17 cellular contexts compared by ENCODE assay signal in genomic region chr5:170388818-170389217, GRCh38. TPM values are rescaled to one million over a fixed set of nuclear protein-coding genes. Genes with fewer than 3 reads are reported as not detected.
A peak's percentile ranks its signal among the peaks of the same experiment; 100 is the strongest.
DNase-seq lines count a peak whose midpoint lies in the region; ATAC-seq and TF ChIP-seq lines count a peak whose summit lies in the region.
"Had no signal": no experiment of that assay in that cellular context is flagged by ENCODE, and none has a peak within 500 bp of the region (broad histone marks: within the 10 kb centered on the region; RNA-seq: fewer than 3 reads in every experiment).

No MANE protein-coding gene starts in this region.

- H3K27me3 ChIP-seq in Panc1 (ENCODE audit: control insufficient read depth, insufficient read depth, low read length) (peaks cover 2% of the 10 kb centered on the region), left ventricle myocardium inferior (ENCODE audit: low read depth) (peaks cover 31% of the 10 kb centered on the region), osteoblast (ENCODE audit: insufficient read depth, low read length) (peaks cover 2% of the 10 kb centered on the region), vagina (no peaks in the 10 kb centered on the region)
- H3K27me3 ChIP-seq: pancreas had no signal

- no peaks in the 10 kb centered on the region for H3K9me3 Mint-ChIP-seq in stimulated activated naive CD8-positive, alpha-beta T cell treated with anti-CD3 and anti-CD28 coated beads, Interleukin-15, amount 100 ng/mL, for 72 hours
- H3K9me3 Mint-ChIP-seq: activated CD4-positive, alpha-beta T cell treated with anti-CD3 and anti-CD28 coated beads, Interleukin-2, amount 10 ng/mL, durations not matched to agents 7 days and 5 days; activated T-cell treated with anti-CD3 and anti-CD28 coated beads, Interleukin-2, amount 50 U/mL, for 72 hours; stimulated activated memory B cell treated with anti-CD40 and anti-IgM and Interleukin-4, amounts not matched to agents 10 μg/mL and 1 μg/mL and 100 μg/mL, for 72 hours had no signal

- peaks cover 22% of the 10 kb centered on the region for H3K4me1 Mint-ChIP-seq in stimulated activated naive CD8-positive, alpha-beta T cell treated with anti-CD3 and anti-CD28 coated beads, Interleukin-15, amount 100 ng/mL, for 72 hours

- DNase-seq in Panc1 (ENCODE audit: low read depth, low spot score) (no peak), left ventricle myocardium inferior (no peak), osteoblast (ENCODE audit: insufficient read length, low spot score, missing footprints) (peak; percentile 69), vagina (ENCODE audit: extremely low spot score in 2 of 2) (no peak), cerebellum (ENCODE audit: low spot score) (no peak), NCI-H69 (lab: John Stamatoyannopoulos, UW) (no peak)
- no peak for DNase-seq in stimulated activated naive CD8-positive, alpha-beta T cell treated with anti-CD3 and anti-CD28 coated beads, Interleukin-15, amount 100 ng/mL, for 72 hours
- DNase-seq: activated CD4-positive, alpha-beta T cell treated with anti-CD3 and anti-CD28 coated beads, Interleukin-2, amount 10 ng/mL, durations not matched to agents 7 days and 5 days; activated T-cell treated with anti-CD3 and anti-CD28 coated beads, Interleukin-2, amount 50 U/mL, for 72 hours; Caco-2; NCI-H1436; pancreas had no signal

- in situ Hi-C loops in Panc1 (cut with HindIII; ENCODE audit: low pct_unique_long_range_greater_than_20kb, low sequenced_read_pairs), result no loop called here

- H3K27ac ChIP-seq in Panc1 (ENCODE audit: low read length) (no peak overlapping the region), left ventricle myocardium inferior (replicated peaks) (peak overlapping the region; percentile 10), osteoblast (ENCODE audit: low read depth, low read length) (no peak overlapping the region), vagina (peak overlapping the region; percentile 49)
- H3K27ac ChIP-seq: pancreas had no signal

- POLR2A ChIA-PET in Panc1 (lab: Charles Lee), result no interaction called here

- TF ChIP-seq CTCF in Panc1 (IDR thresholded peaks at IDR 0.05) (no peak), left ventricle myocardium inferior (IDR thresholded peaks at IDR 0.05; ENCODE audit: borderline replicate concordance) (no peak), osteoblast (IDR thresholded peaks at IDR 0.05; ENCODE audit: extremely low read depth, low read depth, low read length) (no peak), vagina (IDR thresholded peaks at IDR 0.05) (no peak)

- H3K4me3 ChIP-seq in Panc1 (ENCODE audit: low read depth in 2 of 2, low read length in 2 of 2) (no peak overlapping the region), left ventricle myocardium inferior (peak overlapping the region; percentile 49), osteoblast (ENCODE audit: insufficient read depth, low read length) (no peak overlapping the region), vagina (peak overlapping the region; percentile 29 to 32)
- H3K4me3 ChIP-seq: pancreas had no signal

- H3K4me1 ChIP-seq in Panc1 (ENCODE audit: control insufficient read depth, insufficient read depth, low read length) (no peaks in the 10 kb centered on the region), left ventricle myocardium inferior (peaks cover 22% of the 10 kb centered on the region), osteoblast (ENCODE audit: insufficient read depth, low read length) (no peaks in the 10 kb centered on the region), vagina (no peaks in the 10 kb centered on the region)
- H3K4me1 ChIP-seq: Caco-2, pancreas had no signal

- intact Hi-C loops in Panc1 (cut with micrococcal nuclease; ENCODE audit: unreplicated experiment) (no loop called here), left ventricle myocardium inferior (cut with micrococcal nuclease) (no loop called here), vagina (cut with DNase I) (no loop called here)

- H2AFZ ChIP-seq in osteoblast (ENCODE audit: low read length), result no peak overlapping the region

- H3K27ac Mint-ChIP-seq in stimulated activated naive CD8-positive, alpha-beta T cell treated with anti-CD3 and anti-CD28 coated beads, Interleukin-15, amount 100 ng/mL, for 72 hours, result no peak overlapping the region
- H3K27ac Mint-ChIP-seq: activated T-cell treated with anti-CD3 and anti-CD28 coated beads, Interleukin-2, amount 50 U/mL, for 72 hours; stimulated activated memory B cell treated with anti-CD40 and anti-IgM and Interleukin-4, amounts not matched to agents 10 μg/mL and 1 μg/mL and 100 μg/mL, for 72 hours had no signal

- no TSS peak for BruUV-seq in Panc1 (replicated peaks; lab: Mats Ljungman, UMichigan)

- peaks cover 12% of the 10 kb centered on the region for H3K27me3 Mint-ChIP-seq in stimulated activated naive CD8-positive, alpha-beta T cell treated with anti-CD3 and anti-CD28 coated beads, Interleukin-15, amount 100 ng/mL, for 72 hours

- H3K79me2 ChIP-seq in osteoblast (ENCODE audit: insufficient read depth, low read length), result no peaks in the 10 kb centered on the region

- CTCF ChIA-PET in Panc1 (lab: Charles Lee), result no interaction called here

- no peaks in the 10 kb centered on the region for H3K9me3 ChIP-seq in Panc1 (ENCODE audit: control insufficient read depth, insufficient read depth, low read depth, low read length)
- H3K9me3 ChIP-seq in left ventricle myocardium inferior (replicated peaks), result no peaks in the 10 kb centered on the region
- no peaks in the 10 kb centered on the region for H3K9me3 ChIP-seq in osteoblast (ENCODE audit: low read depth, low read length)
- no peaks in the 10 kb centered on the region for H3K9me3 ChIP-seq in vagina
- H3K9me3 ChIP-seq: Caco-2, pancreas had no signal

- H3K36me3 ChIP-seq in Panc1 (ENCODE audit: control insufficient read depth, insufficient read depth, low read length), result no peaks in the 10 kb centered on the region
- H3K36me3 ChIP-seq in left ventricle myocardium inferior, result no peaks in the 10 kb centered on the region
- H3K36me3 ChIP-seq in osteoblast (ENCODE audit: insufficient read depth, low read length), result no peaks in the 10 kb centered on the region
- no peaks in the 10 kb centered on the region for H3K36me3 ChIP-seq in vagina
- H3K36me3 ChIP-seq: pancreas had no signal

- H3K4me2 ChIP-seq in osteoblast (ENCODE audit: insufficient read depth, low read length), result no peak overlapping the region

- no peaks in the 10 kb centered on the region for H4K20me1 ChIP-seq in osteoblast (ENCODE audit: insufficient read depth, low read length)

- ATAC-seq in Panc1, result 0 out of 2 replicates have a peak, but pooled peaks have one; percentile 34
- no peak for ATAC-seq in stimulated activated naive CD8-positive, alpha-beta T cell treated with anti-CD3 and anti-CD28 coated beads, Interleukin-15, amount 100 ng/mL, for 72 hours
- ATAC-seq: activated T-cell treated with anti-CD3 and anti-CD28 coated beads, Interleukin-2, amount 50 U/mL, for 72 hours; left lobe of liver; stimulated activated memory B cell treated with anti-CD40 and anti-IgM and Interleukin-4, amounts not matched to agents 10 μg/mL and 1 μg/mL and 100 μg/mL, for 72 hours had no signal

- no peak for TF ChIP-seq POLR2A in vagina (IDR thresholded peaks at IDR 0.05)

- H3K4me3 Mint-ChIP-seq in stimulated activated naive CD8-positive, alpha-beta T cell treated with anti-CD3 and anti-CD28 coated beads, Interleukin-15, amount 100 ng/mL, for 72 hours, result no peak overlapping the region
- H3K4me3 Mint-ChIP-seq: activated CD4-positive, alpha-beta T cell treated with anti-CD3 and anti-CD28 coated beads, Interleukin-2, amount 10 ng/mL, durations not matched to agents 7 days and 5 days; activated T-cell treated with anti-CD3 and anti-CD28 coated beads, Interleukin-2, amount 50 U/mL, for 72 hours; stimulated activated memory B cell treated with anti-CD40 and anti-IgM and Interleukin-4, amounts not matched to agents 10 μg/mL and 1 μg/mL and 100 μg/mL, for 72 hours had no signal

RNA-seq across cellular contexts. Expression of gene KCNMB1, which starts 0.3 kb away (rescaled TPM):
- total RNA-seq in Panc1 (2021; ENCODE audit: unreplicated experiment), result not detected
- polyA plus RNA-seq in Panc1 (2012; ENCODE audit: insufficient read length), result not detected
- total RNA-seq in left ventricle myocardium inferior, result 1.3 TPM
- total RNA-seq in osteoblast, result under 0.01 TPM in 2 replicates
- total RNA-seq in vagina, result 4.9 TPM
- 0.09 TPM for total RNA-seq in cerebellum
- total RNA-seq: activated CD4-positive, alpha-beta T cell treated with anti-CD3 and anti-CD28 coated beads, Interleukin-2, amount 10 ng/mL, durations not matched to agents 7 days and 5 days; activated T-cell treated with anti-CD3 and anti-CD28 coated beads, Interleukin-2, amount 50 U/mL, for 72 hours; Caco-2; glomerular endothelial cell; RPMI7951; T-helper 2 cell treated with Interferon-gamma antibody and Interleukin-4, amounts not matched to agents 100 ng/mL and 5 ng/mL, for 36 hours had no signal

Comparison
In these comparisons a context has a peak if more than half of its experiments do, and no peak if none do; other contexts are left out.
1. H3K27ac ChIP-seq: peak in left ventricle myocardium inferior (single experiment) and vagina (single experiment); none in Panc1 (single experiment) and osteoblast (single experiment).
2. H3K4me3 ChIP-seq: peak in left ventricle myocardium inferior (single experiment) and vagina (2 of 2); none in Panc1 (0 of 2) and osteoblast (single experiment).